In the genomic region with DNA sequence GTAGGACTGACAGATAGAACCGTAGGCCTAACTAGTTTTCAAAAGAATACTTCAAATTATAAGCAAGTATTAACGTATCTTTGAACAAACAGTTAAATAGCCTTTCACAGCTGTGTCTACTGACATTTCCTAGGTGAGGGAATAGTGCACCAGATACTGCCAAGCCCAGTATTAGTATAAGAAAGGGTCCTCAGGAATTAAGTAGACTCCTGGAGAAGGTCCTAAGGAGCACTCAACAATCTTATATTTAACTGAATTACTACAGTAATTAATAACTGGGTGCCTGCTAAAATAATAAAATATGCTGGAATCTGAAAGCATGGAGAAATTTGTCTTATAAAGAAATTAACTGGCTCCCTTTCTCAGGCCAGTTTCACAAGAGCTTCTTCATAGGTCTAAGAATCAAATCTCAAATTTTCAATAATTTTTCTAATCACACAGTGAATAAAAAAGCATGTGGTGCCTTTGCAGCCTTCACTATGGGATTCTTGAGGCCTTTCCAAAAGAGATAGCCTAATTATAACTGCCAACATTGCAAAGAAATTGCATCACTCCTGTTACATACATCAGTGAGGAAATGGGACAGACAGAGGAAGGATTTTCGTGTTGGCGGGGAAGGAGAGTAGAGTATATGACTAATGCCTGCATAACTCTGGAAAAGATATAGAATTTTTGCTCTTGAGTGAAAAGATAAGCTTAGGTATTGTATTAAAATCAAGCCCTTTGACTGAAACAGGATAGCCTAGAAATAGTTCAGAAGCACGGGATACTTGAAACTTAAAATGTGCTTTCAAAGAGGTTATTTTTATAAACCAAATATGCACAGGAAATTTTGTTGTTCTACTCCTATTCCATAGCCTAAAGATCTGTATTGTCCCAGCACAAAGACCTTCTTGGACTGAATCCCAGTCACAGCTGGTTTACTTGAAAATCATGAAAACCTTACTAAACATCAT, we compare ENCODE assay signal across 2 cellular contexts.
TF ChIP-seq lines count a peak whose summit lies in the region.

No MANE protein-coding gene starts in this region.

TF ChIP-seq in A549, 52 proteins besides CTCF, POLR2A, EP300 and RAD21 (continued from another document):
- TF ChIP-seq, protein P1, sequence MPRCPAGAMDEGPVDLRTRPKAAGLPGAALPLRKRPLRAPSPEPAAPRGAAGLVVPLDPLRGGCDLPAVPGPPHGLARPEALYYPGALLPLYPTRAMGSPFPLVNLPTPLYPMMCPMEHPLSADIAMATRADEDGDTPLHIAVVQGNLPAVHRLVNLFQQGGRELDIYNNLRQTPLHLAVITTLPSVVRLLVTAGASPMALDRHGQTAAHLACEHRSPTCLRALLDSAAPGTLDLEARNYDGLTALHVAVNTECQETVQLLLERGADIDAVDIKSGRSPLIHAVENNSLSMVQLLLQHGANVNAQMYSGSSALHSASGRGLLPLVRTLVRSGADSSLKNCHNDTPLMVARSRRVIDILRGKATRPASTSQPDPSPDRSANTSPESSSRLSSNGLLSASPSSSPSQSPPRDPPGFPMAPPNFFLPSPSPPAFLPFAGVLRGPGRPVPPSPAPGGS (IDR thresholded peaks at IDR 0.05) = peak; percentile 64; the same call in 1 of the 3 replicates
- no peak for TF ChIP-seq ZFP36 (IDR thresholded peaks at IDR 0.05; ENCODE audit: borderline replicate concordance, partially characterized antibody)
- TF ChIP-seq SMC3 (IDR thresholded peaks at IDR 0.05) = 0 out of 3 replicates have a peak, but pooled peaks have one; percentile 13
- peak; percentile 94 to 95 for TF ChIP-seq CEBPB (IDR thresholded peaks at IDR 0.05)
- TF ChIP-seq, protein P2, sequence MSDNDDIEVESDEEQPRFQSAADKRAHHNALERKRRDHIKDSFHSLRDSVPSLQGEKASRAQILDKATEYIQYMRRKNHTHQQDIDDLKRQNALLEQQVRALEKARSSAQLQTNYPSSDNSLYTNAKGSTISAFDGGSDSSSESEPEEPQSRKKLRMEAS (IDR thresholded peaks at IDR 0.05) = peak; percentile 60
- TF ChIP-seq KDM1A (IDR thresholded peaks at IDR 0.05; ENCODE audit: low read depth) = no peak
- TF ChIP-seq, protein P3, sequence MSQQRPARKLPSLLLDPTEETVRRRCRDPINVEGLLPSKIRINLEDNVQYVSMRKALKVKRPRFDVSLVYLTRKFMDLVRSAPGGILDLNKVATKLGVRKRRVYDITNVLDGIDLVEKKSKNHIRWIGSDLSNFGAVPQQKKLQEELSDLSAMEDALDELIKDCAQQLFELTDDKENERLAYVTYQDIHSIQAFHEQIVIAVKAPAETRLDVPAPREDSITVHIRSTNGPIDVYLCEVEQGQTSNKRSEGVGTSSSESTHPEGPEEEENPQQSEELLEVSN (IDR thresholded peaks at IDR 0.05; ENCODE audit: borderline replicate concordance, low read depth) = peak; percentile 25; the same call in 1 of the 2 replicates
- peak; percentile 61 for TF ChIP-seq JUNB (IDR thresholded peaks at IDR 0.05)
- no peak for TF ChIP-seq RNF2 (IDR thresholded peaks at IDR 0.05; ENCODE audit: borderline replicate concordance, low read depth)
- no peak for TF ChIP-seq FOSL2 (IDR thresholded peaks at IDR 0.05)
- TF ChIP-seq FOSL2 (CRISPR knock-in tag; IDR thresholded peaks at IDR 0.05) = peak; percentile 71
- no peak for TF ChIP-seq EHMT2 (IDR thresholded peaks at IDR 0.05; ENCODE audit: low read depth)
- TF ChIP-seq CHD2 (IDR thresholded peaks at IDR 0.05; ENCODE audit: low read length, partially characterized antibody) = no peak
- TF ChIP-seq NPAS2 (CRISPR knock-in tag; IDR thresholded peaks at IDR 0.05; ENCODE audit: borderline replicate concordance) = no peak
- no peak for TF ChIP-seq FOSB (CRISPR knock-in tag; IDR thresholded peaks at IDR 0.05)
- TF ChIP-seq JUN (IDR thresholded peaks at IDR 0.05) = peak; percentile 45 to 61; a peak in 3 of 5 replicates
- no peak for TF ChIP-seq NFE2L2 (conservative IDR thresholded peaks at IDR 0.05; ENCODE audit: low read length)

TF ChIP-seq in WTC11, 78 proteins besides CTCF, POLR2A, EP300 and RAD21 (continued from another document):
- TF ChIP-seq, protein P4, sequence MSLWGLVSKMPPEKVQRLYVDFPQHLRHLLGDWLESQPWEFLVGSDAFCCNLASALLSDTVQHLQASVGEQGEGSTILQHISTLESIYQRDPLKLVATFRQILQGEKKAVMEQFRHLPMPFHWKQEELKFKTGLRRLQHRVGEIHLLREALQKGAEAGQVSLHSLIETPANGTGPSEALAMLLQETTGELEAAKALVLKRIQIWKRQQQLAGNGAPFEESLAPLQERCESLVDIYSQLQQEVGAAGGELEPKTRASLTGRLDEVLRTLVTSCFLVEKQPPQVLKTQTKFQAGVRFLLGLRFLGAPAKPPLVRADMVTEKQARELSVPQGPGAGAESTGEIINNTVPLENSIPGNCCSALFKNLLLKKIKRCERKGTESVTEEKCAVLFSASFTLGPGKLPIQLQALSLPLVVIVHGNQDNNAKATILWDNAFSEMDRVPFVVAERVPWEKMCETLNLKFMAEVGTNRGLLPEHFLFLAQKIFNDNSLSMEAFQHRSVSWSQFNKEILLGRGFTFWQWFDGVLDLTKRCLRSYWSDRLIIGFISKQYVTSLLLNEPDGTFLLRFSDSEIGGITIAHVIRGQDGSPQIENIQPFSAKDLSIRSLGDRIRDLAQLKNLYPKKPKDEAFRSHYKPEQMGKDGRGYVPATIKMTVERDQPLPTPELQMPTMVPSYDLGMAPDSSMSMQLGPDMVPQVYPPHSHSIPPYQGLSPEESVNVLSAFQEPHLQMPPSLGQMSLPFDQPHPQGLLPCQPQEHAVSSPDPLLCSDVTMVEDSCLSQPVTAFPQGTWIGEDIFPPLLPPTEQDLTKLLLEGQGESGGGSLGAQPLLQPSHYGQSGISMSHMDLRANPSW (CRISPR knock-in tag; conservative IDR thresholded peaks at IDR 0.05; ENCODE audit: low read depth) = no peak
- TF ChIP-seq TEAD1 (CRISPR knock-in tag; IDR thresholded peaks at IDR 0.05) (no peak), SP1 (CRISPR knock-in tag; conservative IDR thresholded peaks at IDR 0.05) (no peak), GABPB1 (CRISPR knock-in tag; IDR thresholded peaks at IDR 0.05) (peak; percentile 85), NFATC4 (CRISPR knock-in tag; IDR thresholded peaks at IDR 0.05) (no peak)
- TF ChIP-seq, protein P5, sequence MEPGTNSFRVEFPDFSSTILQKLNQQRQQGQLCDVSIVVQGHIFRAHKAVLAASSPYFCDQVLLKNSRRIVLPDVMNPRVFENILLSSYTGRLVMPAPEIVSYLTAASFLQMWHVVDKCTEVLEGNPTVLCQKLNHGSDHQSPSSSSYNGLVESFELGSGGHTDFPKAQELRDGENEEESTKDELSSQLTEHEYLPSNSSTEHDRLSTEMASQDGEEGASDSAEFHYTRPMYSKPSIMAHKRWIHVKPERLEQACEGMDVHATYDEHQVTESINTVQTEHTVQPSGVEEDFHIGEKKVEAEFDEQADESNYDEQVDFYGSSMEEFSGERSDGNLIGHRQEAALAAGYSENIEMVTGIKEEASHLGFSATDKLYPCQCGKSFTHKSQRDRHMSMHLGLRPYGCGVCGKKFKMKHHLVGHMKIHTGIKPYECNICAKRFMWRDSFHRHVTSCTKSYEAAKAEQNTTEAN (CRISPR knock-in tag; IDR thresholded peaks at IDR 0.05) = no peak
